In genomic region chr11:64254326-64254725, GRCh38 we compare ENCODE assay signal across 15 cellular contexts.
A peak's percentile ranks its signal among the peaks of the same experiment; 100 is the strongest.
DNase-seq lines count a peak whose midpoint lies in the region; ATAC-seq lines count a peak whose summit lies in the region.
"Had no signal": no experiment of that assay in that cellular context is flagged by ENCODE, and none has a peak within 500 bp of the region (broad histone marks: within the 10 kb centered on the region; RNA-seq: fewer than 3 reads in every experiment).

No MANE protein-coding gene starts in this region.

- H3K4me1 Mint-ChIP-seq in dendritic cell treated with granulocyte-macrophage colony-stimulating factor and Interleukin-4, amounts not matched to agents 40 ng/mL and 50 ng/mL, for 4 days (ENCODE audit: low read depth) = peaks cover 42% of the 10 kb centered on the region
- peaks cover 24% of the 10 kb centered on the region for H3K4me1 Mint-ChIP-seq in stimulated activated effector memory CD8-positive, alpha-beta T cell treated with anti-CD3 and anti-CD28 coated beads, Interleukin-12 subunit alpha, Interleukin-12 subunit beta, amount 100 ng/mL, for 72 hours

- no peak overlapping the region for H3K4me3 Mint-ChIP-seq in dendritic cell treated with granulocyte-macrophage colony-stimulating factor and Interleukin-4, amounts not matched to agents 40 ng/mL and 50 ng/mL, for 4 days
- no peak overlapping the region for H3K4me3 Mint-ChIP-seq in stimulated activated effector memory CD8-positive, alpha-beta T cell treated with anti-CD3 and anti-CD28 coated beads, Interleukin-12 subunit alpha, Interleukin-12 subunit beta, amount 100 ng/mL, for 72 hours

- H3K9ac ChIP-seq in NT2/D1 (ENCODE audit: insufficient read length, low read depth) = peak overlapping the region; percentile 16

- peaks cover 25% of the 10 kb centered on the region for H3K4me1 ChIP-seq in NT2/D1 (ENCODE audit: insufficient read depth, insufficient read length)

- H3K4me3 ChIP-seq in NT2/D1 (ENCODE audit: insufficient read length, low read depth) = no peak overlapping the region

- peaks cover 55% of the 10 kb centered on the region for H3K36me3 ChIP-seq in NT2/D1 (ENCODE audit: insufficient read depth, insufficient read length, low read length)

- DNase-seq in NT2/D1 (ENCODE audit: low read depth, low spot score) (no peak), NCI-H2029 treated with DMSO at 0.1 percent for 48 hours (lab: John Stamatoyannopoulos, UW) (no peak)
- DNase-seq in stimulated activated effector memory CD8-positive, alpha-beta T cell treated with anti-CD3 and anti-CD28 coated beads, Interleukin-12 subunit alpha, Interleukin-12 subunit beta, amount 100 ng/mL, for 72 hours (ENCODE audit: low spot score in 2 of 2) = no peak
- no peak for DNase-seq in activated CD4-positive, alpha-beta T cell treated with anti-CD3 and anti-CD28 coated beads for 4 hours
- DNase-seq: ACHN; CD4-positive, alpha-beta memory T cell; DMS153; DND-41; GDM1; GOT3; H9 had no signal

- intact Hi-C loops in dendritic cell treated with granulocyte-macrophage colony-stimulating factor and Interleukin-4, amounts not matched to agents 40 ng/mL and 50 ng/mL, for 4 days (cut with micrococcal nuclease) = loop anchor here (5.0 kb wide), 1 partner anchor 48 kb away; the partner anchor contains the start of gene CATSPERZ

- no peaks in the 10 kb centered on the region for H3K9me3 Mint-ChIP-seq in dendritic cell treated with granulocyte-macrophage colony-stimulating factor and Interleukin-4, amounts not matched to agents 40 ng/mL and 50 ng/mL, for 4 days
- H3K9me3 Mint-ChIP-seq in stimulated activated effector memory CD8-positive, alpha-beta T cell treated with anti-CD3 and anti-CD28 coated beads, Interleukin-12 subunit alpha, Interleukin-12 subunit beta, amount 100 ng/mL, for 72 hours = no peaks in the 10 kb centered on the region
- H3K9me3 Mint-ChIP-seq: CD4-positive, alpha-beta memory T cell; H9; IgD-negative memory B cell had no signal

- no peaks in the 10 kb centered on the region for H3K9me3 ChIP-seq in NT2/D1 (ENCODE audit: insufficient read depth, low read length)

- H3K27me3 ChIP-seq in NT2/D1 (ENCODE audit: insufficient read depth, insufficient read length) = no peaks in the 10 kb centered on the region

- H3K27me3 Mint-ChIP-seq in dendritic cell treated with granulocyte-macrophage colony-stimulating factor and Interleukin-4, amounts not matched to agents 40 ng/mL and 50 ng/mL, for 4 days = peaks cover 9% of the 10 kb centered on the region
- H3K27me3 Mint-ChIP-seq: CD4-positive, alpha-beta memory T cell; IgD-negative memory B cell had no signal

- H3K36me3 Mint-ChIP-seq in dendritic cell treated with granulocyte-macrophage colony-stimulating factor and Interleukin-4, amounts not matched to agents 40 ng/mL and 50 ng/mL, for 4 days (ENCODE audit: low read depth) = peaks cover 72% of the 10 kb centered on the region
- peaks cover 29% of the 10 kb centered on the region for H3K36me3 Mint-ChIP-seq in stimulated activated effector memory CD8-positive, alpha-beta T cell treated with anti-CD3 and anti-CD28 coated beads, Interleukin-12 subunit alpha, Interleukin-12 subunit beta, amount 100 ng/mL, for 72 hours
- H3K36me3 Mint-ChIP-seq: IgD-negative memory B cell had no signal

- ATAC-seq in stimulated activated effector memory CD8-positive, alpha-beta T cell treated with anti-CD3 and anti-CD28 coated beads, Interleukin-12 subunit alpha, Interleukin-12 subunit beta, amount 100 ng/mL, for 72 hours = no peak
- ATAC-seq in HG03378 (IDR thresholded peaks at IDR 0.05; ENCODE audit: unreplicated experiment) = no peak
- no peak for ATAC-seq in HG02763 (IDR thresholded peaks at IDR 0.05; ENCODE audit: unreplicated experiment)

- peak overlapping the region; percentile 31 for H3K27ac Mint-ChIP-seq in dendritic cell treated with granulocyte-macrophage colony-stimulating factor and Interleukin-4, amounts not matched to agents 40 ng/mL and 50 ng/mL, for 4 days
- peak overlapping the region; percentile 70 for H3K27ac Mint-ChIP-seq in stimulated activated effector memory CD8-positive, alpha-beta T cell treated with anti-CD3 and anti-CD28 coated beads, Interleukin-12 subunit alpha, Interleukin-12 subunit beta, amount 100 ng/mL, for 72 hours
- H3K27ac Mint-ChIP-seq: IgD-negative memory B cell had no signal
